Comparison of ENCODE assay signal across 14 cellular contexts in the genomic region with DNA sequence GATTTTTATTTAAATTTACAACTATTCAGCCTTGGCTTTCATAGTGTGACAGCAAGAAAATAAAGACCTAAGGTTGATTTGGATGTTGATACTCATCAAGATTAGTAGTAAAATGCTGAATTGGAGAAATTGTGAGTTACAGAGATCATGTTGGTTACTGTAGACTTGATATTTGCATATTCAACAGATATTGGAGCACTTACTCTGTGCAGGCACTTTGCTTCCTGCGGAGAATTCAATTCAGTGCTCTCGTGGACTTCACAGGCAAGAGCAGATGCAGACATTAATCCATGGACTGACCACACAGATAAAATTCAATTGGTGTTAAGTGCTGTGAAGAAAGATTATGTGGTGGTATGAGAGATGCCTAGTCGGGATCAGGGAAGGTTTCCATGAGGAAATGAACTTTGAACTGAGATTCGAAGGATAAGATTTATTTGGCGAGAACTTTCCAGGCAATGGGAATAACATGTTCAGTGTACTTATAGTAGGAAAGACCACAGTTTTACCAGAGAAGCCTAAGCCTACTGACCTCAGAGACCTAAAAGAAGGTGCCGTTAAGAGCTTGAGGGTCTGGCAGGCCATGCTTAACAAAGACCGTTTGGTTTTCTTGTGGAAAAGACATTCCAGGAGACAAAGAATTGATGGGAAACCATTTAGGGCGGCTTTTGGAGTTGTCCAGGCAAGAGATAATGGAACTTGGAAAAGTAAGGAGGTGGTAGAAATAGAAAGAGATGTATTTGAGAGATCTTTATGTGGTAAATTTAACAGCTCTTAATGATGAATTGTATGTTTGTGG. TPM values are rescaled to one million over a fixed set of nuclear protein-coding genes. Genes with fewer than 3 reads are reported as not detected.
A peak's percentile ranks its signal among the peaks of the same experiment; 100 is the strongest.
DNase-seq lines count a peak whose midpoint lies in the region; ATAC-seq, FAIRE-seq and TF ChIP-seq lines count a peak whose summit lies in the region.
"Had no signal": no experiment of that assay in that cellular context is flagged by ENCODE, and none has a peak within 500 bp of the region (broad histone marks: within the 10 kb centered on the region; RNA-seq: fewer than 3 reads in every experiment).

No MANE protein-coding gene starts in this region.

- TF ChIP-seq CTCF in nephron progenitor cell (IDR thresholded peaks at IDR 0.05): no peak
- TF ChIP-seq CTCF in D721Med (IDR thresholded peaks at IDR 0.05; ENCODE audit: insufficient read depth, missing control alignments): no peak

- H3K27ac Mint-ChIP-seq in IgD-negative memory B cell (peak overlapping the region; percentile 46 to 94 (median 61)), nephron progenitor cell (peak overlapping the region; percentile 19)

- H3K9me3 Mint-ChIP-seq in IgD-negative memory B cell (no peaks in the 10 kb centered on the region), nephron progenitor cell (peaks cover 13% of the 10 kb centered on the region)

- peak; percentile 45 for DNase-seq in ELF-1 (ENCODE audit: low read depth, low spot score)
- DNase-seq in amniotic epithelial cell (ENCODE audit: low read depth): peak; percentile 21
- no peak for DNase-seq in nephron progenitor cell
- DNase-seq in D721Med (ENCODE audit: insufficient read length, low spot score): no peak
- DNase-seq in GOT3 (lab: John Stamatoyannopoulos, UW): no peak
- DNase-seq: activated effector memory CD4-positive, alpha-beta T cell treated with anti-CD3 and anti-CD28 coated beads, Interleukin-2, amount 50 U/mL, for 16 hours; DMS53; NCI-H2081 treated with DMSO at 0.1 percent for 48 hours; stimulated activated CD4-positive, alpha-beta T cell treated with anti-CD3 and anti-CD28 coated beads, Interleukin-1b, Interleukin-23, amount 100 ng/mL, for 48 hours; stomach had no signal

- no peaks in the 10 kb centered on the region for H3K27me3 Mint-ChIP-seq in IgD-negative memory B cell
- no peaks in the 10 kb centered on the region for H3K27me3 Mint-ChIP-seq in nephron progenitor cell (ENCODE audit: low read depth, poor library complexity)

- FAIRE-seq in D721Med (lab: Jason Lieb, UNC): no peak
- FAIRE-seq: keratinocyte had no signal

- H3K36me3 Mint-ChIP-seq in IgD-negative memory B cell (peaks cover 2% of the 10 kb centered on the region), nephron progenitor cell (ENCODE audit: low read depth) (peaks cover 75% of the 10 kb centered on the region)

- H3K4me1 Mint-ChIP-seq in IgD-negative memory B cell (peaks cover 56 to 67% (median 58%) of the 10 kb centered on the region in 3 donors), nephron progenitor cell (peaks cover 34% of the 10 kb centered on the region)

- ATAC-seq in GM18520 (IDR thresholded peaks at IDR 0.05; ENCODE audit: unreplicated experiment): no peak
- ATAC-seq in GM21529 (IDR thresholded peaks at IDR 0.05; ENCODE audit: unreplicated experiment): no peak

- peak overlapping the region; percentile 71 to 92 (median 90) for H3K4me3 Mint-ChIP-seq in IgD-negative memory B cell
- no peak overlapping the region for H3K4me3 Mint-ChIP-seq in nephron progenitor cell

RNA-seq across cellular contexts. Expression of a gene that starts 4.3 kb away (rescaled TPM):
- polyA plus RNA-seq in IgD-negative memory B cell: 213 TPM

Comparison
In these comparisons a context has a peak if more than half of its experiments do, and no peak if none do; other contexts are left out.
1. DNase-seq: peak in ELF-1 (single experiment) and amniotic epithelial cell (single experiment); none in nephron progenitor cell (single experiment), D721Med (single experiment) and GOT3 (single experiment).